ENCODE assay signal across 8 cellular contexts in genomic region chr7:19665399-19666008, GRCh38. TPM values are rescaled to one million over a fixed set of nuclear protein-coding genes. Genes with fewer than 3 reads are reported as not detected.
DNase-seq lines count a peak whose midpoint lies in the region; ATAC-seq, FAIRE-seq and TF ChIP-seq lines count a peak whose summit lies in the region.

No MANE protein-coding gene starts in this region.

- H3K4me1 ChIP-seq in BE2C, result no peaks in the 10 kb centered on the region
- no peaks in the 10 kb centered on the region for H3K4me1 ChIP-seq in psoas muscle

- H3K36me3 ChIP-seq in BE2C, result no peaks in the 10 kb centered on the region
- no peaks in the 10 kb centered on the region for H3K36me3 ChIP-seq in psoas muscle (ENCODE audit: insufficient read depth in 1 of 2, low read depth in 1 of 2)

- 1 to 6% (median 2%) methylated on average over 1 of the region's 1 CpG for WGBS in psoas muscle, 3 donors

- peak; percentile 91 for FAIRE-seq in endometrium (lab: Jason Lieb, UNC)

- H3K27me3 ChIP-seq in BE2C (peaks cover 16% of the 10 kb centered on the region), psoas muscle (ENCODE audit: insufficient read depth in 3 of 3, low read length in 2 of 3) (no peaks in the 10 kb centered on the region)

- peak; percentile 55 for ATAC-seq in GM18873 (IDR thresholded peaks at IDR 0.05; ENCODE audit: low FRiP score, unreplicated experiment)
- peak; percentile 46 for ATAC-seq in HG03460 (IDR thresholded peaks at IDR 0.05; ENCODE audit: unreplicated experiment)
- ATAC-seq in psoas muscle, result peak in 1 of 4 donors; percentile 67
- no peak for ATAC-seq in GM21367 (IDR thresholded peaks at IDR 0.05; ENCODE audit: unreplicated experiment)
- ATAC-seq in HG03108 (IDR thresholded peaks at IDR 0.05; ENCODE audit: unreplicated experiment), result no peak

- DNase-seq in BE2C, result no peak
- peak; percentile 74 for DNase-seq in OCI-M1 (lab: John Stamatoyannopoulos, UW)
- no peak for DNase-seq in psoas muscle

- H3K27ac ChIP-seq in psoas muscle, result no peak overlapping the region

- TF ChIP-seq CTCF in BE2C (IDR thresholded peaks at IDR 0.05; ENCODE audit: low read depth, low read length) (peak; percentile 53), psoas muscle (IDR thresholded peaks at IDR 0.05) (peak; percentile 64)

- H3K9me3 ChIP-seq in BE2C (no peaks in the 10 kb centered on the region), psoas muscle (no peaks in the 10 kb centered on the region)

- H3K4me3 ChIP-seq in BE2C (ENCODE audit: low read depth, low read length), result no peak overlapping the region
- no peak overlapping the region for H3K4me3 ChIP-seq in psoas muscle

- intact Hi-C loops in psoas muscle (cut with DNase I), result no loop called here

RNA-seq across cellular contexts. Expression of gene POLR1F, which starts 43.3 kb away (rescaled TPM):
- 20.9 TPM for polyA plus RNA-seq in BE2C (2012; ENCODE audit: insufficient read depth, insufficient read length, low read depth)
- 10 to 100 TPM in 3 of 4 donors, 1 to 10 TPM in 1; 5.9 to 13.2 (median 11.8) TPM for total RNA-seq in psoas muscle
- 10 to 100 TPM in 1 of 3 donors, 1 to 10 TPM in 2; 4.2 to 17.5 (median 7.9) TPM for polyA plus RNA-seq in psoas muscle

Comparison
In these comparisons a context has a peak if more than half of its experiments do, and no peak if none do; other contexts are left out.
1. ATAC-seq: peak in GM18873 (single experiment) and HG03460 (single experiment); none in GM21367 (single experiment) and HG03108 (single experiment).